In the genomic region with DNA sequence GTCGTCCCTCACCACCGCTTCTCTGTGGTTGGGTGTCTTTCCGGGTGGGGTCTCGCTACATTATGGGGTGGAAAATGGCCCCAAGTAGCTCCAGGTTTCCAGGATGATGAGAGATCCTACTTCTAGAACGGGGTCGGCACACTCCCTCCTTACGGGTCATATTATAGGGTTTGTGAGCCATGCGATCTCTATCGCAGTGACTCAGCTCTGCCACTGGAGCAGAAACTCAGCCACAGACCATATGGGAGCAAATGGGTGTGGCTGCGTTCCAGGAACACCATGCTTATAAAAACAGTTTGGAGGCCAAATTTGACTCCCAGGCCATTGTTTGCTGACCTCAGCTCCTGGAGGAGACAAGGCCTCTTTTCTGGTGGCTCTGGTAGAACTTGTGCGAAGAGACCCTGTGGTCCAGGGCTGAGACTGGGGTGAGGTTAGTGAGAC, we compare ENCODE assay signal across 8 cellular contexts.
DNase-seq lines count a peak whose midpoint lies in the region; ATAC-seq, FAIRE-seq and TF ChIP-seq lines count a peak whose summit lies in the region.
"Not testable (repeated sequence)": the region's sequence is repeated elsewhere in the genome, so short reads cannot be mapped to it uniquely, and the experiment has no call there.

No MANE protein-coding gene starts in this region.

- DNase-seq in AG09309 (ENCODE audit: low read depth): peak; percentile 25
- DNase-seq in GM03348 (ENCODE audit: low spot score): peak; percentile 50
- peak; percentile 86 for DNase-seq in M059J (ENCODE audit: low read depth)
- peak; percentile 84 for DNase-seq in NCI-H82 treated with DMSO at 0.1 percent for 48 hours (lab: John Stamatoyannopoulos, UW; ENCODE audit: unreplicated experiment)
- peak; percentile 84 for DNase-seq in adipocyte (ENCODE audit: low read depth)
- peak; percentile 88 for DNase-seq in kidney
- peak; percentile 68 for DNase-seq in sciatic nerve (ENCODE audit: low spot score)

- H3K4me1 ChIP-seq in adipocyte (ENCODE audit: control insufficient read depth, insufficient read depth, low read length) (peaks cover 26% of the 10 kb centered on the region), kidney (ENCODE audit: control insufficient read depth in 1 of 2, insufficient read depth in 1 of 2, low read depth in 1 of 2, low read length in 2 of 2) (peaks cover 14 to 24% of the 10 kb centered on the region in 2 donors)

- H3K9me3 ChIP-seq in adipocyte (ENCODE audit: control insufficient read depth, low read length); kidney (ENCODE audit: control insufficient read depth in 1 of 2, low read length in 2 of 2): not testable (repeated sequence)

- intact Hi-C loops in kidney (cut with DNase I); sciatic nerve (cut with DNase I): not testable (repeated sequence)

- ATAC-seq in esophagus mucosa (peak; percentile 82), sciatic nerve (peak; percentile 49)

- not testable (repeated sequence) for TF ChIP-seq CTCF in AG09309 (IDR thresholded peaks at IDR 0.05; ENCODE audit: control insufficient read depth, insufficient read depth, low read depth, low read length, missing control alignments); kidney (IDR thresholded peaks at IDR 0.05; ENCODE audit: borderline replicate concordance, extremely low read depth, insufficient read depth)

- not testable (repeated sequence) for H3K27me3 ChIP-seq in adipocyte (replicated peaks; ENCODE audit: control insufficient read depth, insufficient read depth, low read length)

- not testable (repeated sequence) for FAIRE-seq in kidney (lab: Jason Lieb, UNC)

- peak overlapping the region; percentile 51 to 83 for H3K27ac ChIP-seq in kidney (ENCODE audit: low read depth in 2 of 2, low read length in 2 of 2)

- not testable (repeated sequence) for H3K36me3 ChIP-seq in adipocyte (ENCODE audit: control insufficient read depth, insufficient read depth, low read length, severe bottlenecking); kidney (ENCODE audit: control insufficient read depth in 1 of 2, insufficient read depth in 2 of 2, low read length in 2 of 2)

- H3K9ac ChIP-seq in adipocyte (ENCODE audit: low read length); kidney (ENCODE audit: low read length in 2 of 2): not testable (repeated sequence)

- H3K4me3 ChIP-seq in AG09309 (ENCODE audit: control insufficient read depth, low read depth, low read length); adipocyte (ENCODE audit: low read length); kidney (ENCODE audit: low read length in 2 of 2): not testable (repeated sequence)

Comparison
In these comparisons a context has a peak if more than half of its experiments do, and no peak if none do; other contexts are left out.
1. DNase-seq: peak in every context shown above with its lines; median percentile 88 in kidney; 86 in M059J; 84 in NCI-H82 treated with DMSO at 0.1 percent for 48 hours; 84 in adipocyte; 68 in sciatic nerve; 50 in GM03348; 25 in AG09309.